ENCODE assay signal across 9 cellular contexts in the genomic region with DNA sequence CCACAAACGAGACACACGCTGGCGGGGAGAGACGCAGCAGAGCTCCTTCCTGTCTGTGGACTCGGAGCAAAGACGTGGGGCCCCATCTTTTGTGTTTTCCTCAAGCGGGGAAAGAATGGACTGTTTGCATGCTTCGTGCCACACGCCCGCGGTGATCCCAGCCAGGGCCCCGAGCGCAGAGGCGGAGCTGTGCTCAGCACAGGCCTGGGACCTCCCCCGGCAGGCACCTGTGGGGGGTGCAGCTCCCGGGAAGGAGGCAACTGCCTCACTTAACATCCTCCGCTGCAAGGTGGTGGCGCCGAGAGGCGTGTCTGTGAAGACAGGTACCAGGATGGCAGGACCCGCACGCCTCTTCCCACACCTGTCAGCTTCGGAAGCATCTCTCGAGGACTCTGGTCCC. TPM values are rescaled to one million over a fixed set of nuclear protein-coding genes. Genes with fewer than 3 reads are reported as not detected.
DNase-seq lines count a peak whose midpoint lies in the region; ATAC-seq and TF ChIP-seq lines count a peak whose summit lies in the region.
"Had no signal": no experiment of that assay in that cellular context is flagged by ENCODE, and none has a peak within 500 bp of the region (broad histone marks: within the 10 kb centered on the region; RNA-seq: fewer than 3 reads in every experiment).

No MANE protein-coding gene starts in this region.

- no peaks in the 10 kb centered on the region for H3K9me3 Mint-ChIP-seq in activated CD4-positive, alpha-beta memory T cell treated with anti-CD3 and anti-CD28 coated beads for 36 hours
- H3K9me3 Mint-ChIP-seq in endodermal cell, result peaks cover under 1% of the 10 kb centered on the region
- H3K9me3 Mint-ChIP-seq in stimulated activated memory B cell treated with anti-CD40 and anti-IgM and Interleukin-4, amounts not matched to agents 10 μg/mL and 1 μg/mL and 100 μg/mL, for 72 hours, result no peaks in the 10 kb centered on the region

- DNase-seq in GM03348 (ENCODE audit: low spot score), result peak; percentile 41
- peak; percentile 57 for DNase-seq in activated CD4-positive, alpha-beta memory T cell treated with anti-CD3 and anti-CD28 coated beads for 36 hours
- peak; percentile 92 for DNase-seq in endodermal cell
- DNase-seq in stimulated activated CD4-positive, alpha-beta T cell treated with anti-CD3 and anti-CD28 coated beads, Interleukin-1b, Interleukin-23, amount 100 ng/mL, for 48 hours, result peak; percentile 31
- no peak for DNase-seq in medulla oblongata (ENCODE audit: extremely low spot score)
- no peak for DNase-seq in NCI-H187 treated with DMSO at 0.1 percent for 48 hours (lab: John Stamatoyannopoulos, UW)

- no peak for TF ChIP-seq CTCF in endodermal cell (conservative IDR thresholded peaks at IDR 0.05)

- CTCF ChIA-PET in activated CD4-positive, alpha-beta memory T cell treated with anti-CD3 and anti-CD28 coated beads for 36 hours (lab: Charles Lee), result interaction anchor here (1.3 kb wide), 1 partner anchor 978 kb away, joined by 3 read pairs; no protein-coding TSS in a partner anchor

- no peak overlapping the region for H3K9ac ChIP-seq in endodermal cell (ENCODE audit: extremely low read depth, low read length, poor library complexity, severe bottlenecking)

- H3K27me3 ChIP-seq in endodermal cell (ENCODE audit: control insufficient read depth, insufficient read depth, low read length, poor library complexity, severe bottlenecking), result no peaks in the 10 kb centered on the region

- peak overlapping the region; percentile 47 for H3K27ac ChIP-seq in endodermal cell (ENCODE audit: low read depth, low read length)
- H3K27ac ChIP-seq: SK-N-MC had no signal

- ATAC-seq in HG02642 (IDR thresholded peaks at IDR 0.05; ENCODE audit: poor library complexity, unreplicated experiment), result no peak
- no peak for ATAC-seq in stimulated activated memory B cell treated with anti-CD40 and anti-IgM and Interleukin-4, amounts not matched to agents 10 μg/mL and 1 μg/mL and 100 μg/mL, for 72 hours

- intact Hi-C loops in activated CD4-positive, alpha-beta memory T cell treated with anti-CD3 and anti-CD28 coated beads for 36 hours (cut with micrococcal nuclease), result no loop called here

- WGBS in endodermal cell (ENCODE audit: insufficient coverage in 1 of 2, insufficient read length in 1 of 2), 2 experiments, result 39 to 44% methylated on average over 24 of the region's 24 CpGs

- H3K4me1 ChIP-seq in endodermal cell (ENCODE audit: control insufficient read depth, insufficient read depth, low read length), result peaks cover 2% of the 10 kb centered on the region

- no peak overlapping the region for H3K4me3 Mint-ChIP-seq in activated CD4-positive, alpha-beta memory T cell treated with anti-CD3 and anti-CD28 coated beads for 36 hours
- no peak overlapping the region for H3K4me3 Mint-ChIP-seq in endodermal cell
- no peak overlapping the region for H3K4me3 Mint-ChIP-seq in stimulated activated memory B cell treated with anti-CD40 and anti-IgM and Interleukin-4, amounts not matched to agents 10 μg/mL and 1 μg/mL and 100 μg/mL, for 72 hours

- H3K4me1 Mint-ChIP-seq in activated CD4-positive, alpha-beta memory T cell treated with anti-CD3 and anti-CD28 coated beads for 36 hours (ENCODE audit: low read depth), result peaks cover 38% of the 10 kb centered on the region
- H3K4me1 Mint-ChIP-seq in endodermal cell, result peaks cover 5% of the 10 kb centered on the region
- peaks cover 23% of the 10 kb centered on the region for H3K4me1 Mint-ChIP-seq in stimulated activated memory B cell treated with anti-CD40 and anti-IgM and Interleukin-4, amounts not matched to agents 10 μg/mL and 1 μg/mL and 100 μg/mL, for 72 hours

- peaks cover under 1% of the 10 kb centered on the region for H3K36me3 Mint-ChIP-seq in activated CD4-positive, alpha-beta memory T cell treated with anti-CD3 and anti-CD28 coated beads for 36 hours
- H3K36me3 Mint-ChIP-seq in endodermal cell (ENCODE audit: low read depth), result no peaks in the 10 kb centered on the region
- H3K36me3 Mint-ChIP-seq in stimulated activated memory B cell treated with anti-CD40 and anti-IgM and Interleukin-4, amounts not matched to agents 10 μg/mL and 1 μg/mL and 100 μg/mL, for 72 hours, result no peaks in the 10 kb centered on the region

- H3K36me3 ChIP-seq in endodermal cell (ENCODE audit: control insufficient read depth, insufficient read depth, low read length), result no peaks in the 10 kb centered on the region

- H3K27ac Mint-ChIP-seq in activated CD4-positive, alpha-beta memory T cell treated with anti-CD3 and anti-CD28 coated beads for 36 hours, result no peak overlapping the region
- H3K27ac Mint-ChIP-seq in endodermal cell, result no peak overlapping the region
- no peak overlapping the region for H3K27ac Mint-ChIP-seq in stimulated activated memory B cell treated with anti-CD40 and anti-IgM and Interleukin-4, amounts not matched to agents 10 μg/mL and 1 μg/mL and 100 μg/mL, for 72 hours

- H3K27me3 Mint-ChIP-seq in activated CD4-positive, alpha-beta memory T cell treated with anti-CD3 and anti-CD28 coated beads for 36 hours, result peaks cover 4% of the 10 kb centered on the region
- peaks cover 17% of the 10 kb centered on the region for H3K27me3 Mint-ChIP-seq in endodermal cell (ENCODE audit: insufficient read depth)
- peaks cover 46% of the 10 kb centered on the region for H3K27me3 Mint-ChIP-seq in stimulated activated memory B cell treated with anti-CD40 and anti-IgM and Interleukin-4, amounts not matched to agents 10 μg/mL and 1 μg/mL and 100 μg/mL, for 72 hours

- H3K9me3 ChIP-seq in endodermal cell (ENCODE audit: control insufficient read depth, low read length), result no peaks in the 10 kb centered on the region

- no peak overlapping the region for H3K4me3 ChIP-seq in endodermal cell (ENCODE audit: low read length)
- H3K4me3 ChIP-seq: SK-N-MC had no signal

- POLR2A ChIA-PET in activated CD4-positive, alpha-beta memory T cell treated with anti-CD3 and anti-CD28 coated beads for 36 hours (lab: Charles Lee), result no interaction called here

RNA-seq across cellular contexts. Expression of a gene that starts 19.2 kb away (rescaled TPM):
- not detected for total RNA-seq in activated CD4-positive, alpha-beta memory T cell treated with anti-CD3 and anti-CD28 coated beads for 36 hours
- total RNA-seq in endodermal cell, result not detected
- polyA plus RNA-seq in endodermal cell (2013, experiment 1 of 2), result 0.32 TPM
- 0.33 TPM for polyA plus RNA-seq in endodermal cell (2013, experiment 2 of 2)

RNA-seq across cellular contexts. Expression of a gene that starts 28.4 kb away (rescaled TPM):
- total RNA-seq in activated CD4-positive, alpha-beta memory T cell treated with anti-CD3 and anti-CD28 coated beads for 36 hours, result not detected
- under 1 TPM in 1 of 2 donors, not detected in 1; 0.62 TPM for total RNA-seq in endodermal cell
- not detected for polyA plus RNA-seq in endodermal cell (2013, experiment 1 of 2)
- polyA plus RNA-seq in endodermal cell (2013, experiment 2 of 2), result not detected

Comparison
In these comparisons a context has a peak if more than half of its experiments do, and no peak if none do; other contexts are left out.
1. DNase-seq: peak in GM03348 (single experiment), activated CD4-positive, alpha-beta memory T cell treated with anti-CD3 and anti-CD28 coated beads for 36 hours (single experiment), endodermal cell (single experiment) and stimulated activated CD4-positive, alpha-beta T cell treated with anti-CD3 and anti-CD28 coated beads, Interleukin-1b, Interleukin-23, amount 100 ng/mL, for 48 hours (single experiment); none in medulla oblongata (single experiment) and NCI-H187 treated with DMSO at 0.1 percent for 48 hours (single experiment).